ENCODE assay signal across 32 cellular contexts in the genomic region with DNA sequence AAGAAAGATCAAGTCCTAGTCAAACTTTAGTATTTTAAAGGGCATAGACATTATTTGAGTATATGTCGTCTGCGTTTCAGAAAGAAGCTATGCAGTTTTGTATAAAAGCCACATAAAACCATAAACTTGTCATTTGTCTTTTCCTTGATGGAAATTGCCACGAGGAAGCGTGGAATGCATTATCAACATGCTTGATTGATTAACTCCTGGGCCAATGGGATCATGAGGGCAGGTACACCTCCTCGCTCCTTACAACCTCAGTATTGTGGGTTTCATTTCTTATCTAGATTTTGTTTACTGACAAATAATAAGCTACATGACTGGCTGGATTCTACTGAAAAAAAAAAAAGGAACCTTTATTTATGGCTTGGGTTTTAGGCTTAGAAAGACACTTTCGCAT.
"Had no signal": no experiment of that assay in that cellular context is flagged by ENCODE, and none has a peak within 500 bp of the region (broad histone marks: within the 10 kb centered on the region; RNA-seq: fewer than 3 reads in every experiment).

No MANE protein-coding gene starts in this region.

- H3K4me3 ChIP-seq: adrenal gland, body of pancreas, breast epithelium, Peyer's patch had no signal

- H3K36me3 ChIP-seq: adrenal gland, breast epithelium, Peyer's patch had no signal

- H3K9me3 Mint-ChIP-seq: activated B cell treated with CpG ODN at 0.5 μM for 24 hours; activated CD4-positive, alpha-beta T cell treated with anti-CD3 and anti-CD28 coated beads, Interleukin-2, amount 10 ng/mL, durations not matched to agents 24 days and 14 days; activated naive CD4-positive, alpha-beta T cell treated with anti-CD3 and anti-CD28 coated beads for 36 hours; activated naive CD4-positive, alpha-beta T cell treated with anti-CD3 and anti-CD28 coated beads, Interleukin-2, amount 50 U/mL, for 72 hours; activated T-cell treated with anti-CD3 and anti-CD28 coated beads, Interleukin-2, amount 50 U/mL, for 4 hours; activated T-helper 1 cell treated with anti-CD3 and anti-CD28 coated beads, Interleukin-12 subunit alpha, Interleukin-12 subunit beta, Interleukin-2, Interleukin-4 antibody, amounts not matched to agents 30 ng/mL and 10 ng/mL and 1 ng/mL, durations not matched to agents 14 hours and 24 hours and 36 hours; IgD-negative memory B cell; T-cell had no signal

- ATAC-seq: activated naive CD4-positive, alpha-beta T cell treated with anti-CD3 and anti-CD28 coated beads, Interleukin-2, amount 50 U/mL, for 72 hours; activated T-cell treated with anti-CD3 and anti-CD28 coated beads, Interleukin-2, amount 50 U/mL, for 4 hours; body of pancreas; PC-3; SK-N-SH treated with all-trans-retinoic acid at 6 μM for 48 hours; T-cell; T-helper 17 cell had no signal

- H3K27me3 Mint-ChIP-seq: activated B cell treated with CpG ODN at 0.5 μM for 24 hours, IgD-negative memory B cell, T-cell, T-helper 17 cell had no signal

- H3K27ac Mint-ChIP-seq: activated B cell treated with CpG ODN at 0.5 μM for 24 hours; activated CD4-positive, alpha-beta T cell treated with anti-CD3 and anti-CD28 coated beads, Interleukin-2, amount 10 ng/mL, durations not matched to agents 24 days and 14 days; activated naive CD4-positive, alpha-beta T cell treated with anti-CD3 and anti-CD28 coated beads for 36 hours; activated naive CD4-positive, alpha-beta T cell treated with anti-CD3 and anti-CD28 coated beads, Interleukin-2, amount 50 U/mL, for 72 hours; activated T-helper 1 cell treated with anti-CD3 and anti-CD28 coated beads, Interleukin-12 subunit alpha, Interleukin-12 subunit beta, Interleukin-2, Interleukin-4 antibody, amounts not matched to agents 30 ng/mL and 10 ng/mL and 1 ng/mL, durations not matched to agents 14 hours and 24 hours and 36 hours; IgD-negative memory B cell; T-cell; T-helper 17 cell had no signal

- DNase-seq: activated B cell treated with CpG ODN at 0.5 μM for 24 hours; activated CD4-positive, alpha-beta T cell treated with anti-CD3 and anti-CD28 coated beads, Interleukin-2, amount 10 ng/mL, durations not matched to agents 24 days and 14 days; activated CD4-positive, alpha-beta T cell treated with anti-CD3 and anti-CD28 coated beads, Interleukin-2, amount 50 U/mL, for 48 hours; activated CD4-positive, CD25-positive, alpha-beta regulatory T cell treated with anti-CD3 and anti-CD28 coated beads, Interleukin-2, amount 50 U/mL, for 72 hours; activated CD8-positive, alpha-beta memory T cell treated with anti-CD3 and anti-CD28 coated beads, Interleukin-2, amount 50 U/mL, for 4 hours; activated gamma-delta T cell treated with Interleukin-2 at 50 U/mL for 16 hours; activated naive CD4-positive, alpha-beta T cell treated with anti-CD3 and anti-CD28 coated beads for 36 hours; activated T-cell treated with anti-CD3 and anti-CD28 coated beads for 4 hours; activated T-cell treated with anti-CD3 and anti-CD28 coated beads, Interleukin-2, amount 50 U/mL, for 4 hours; adrenal gland; cerebellar nuclear complex; Kasumi-1; KG1; MM.1S; NCI-H1092; NCI-H1436 treated with DMSO at 0.1 percent for 48 hours; NCI-H1694 treated with DMSO at 0.1 percent for 48 hours; NCI-H2029; NCI-H345; NCI-H524 treated with DMSO at 0.1 percent for 48 hours; PC-3; Peyer's patch; SHP77 treated with DMSO at 0.1 percent for 48 hours; T-cell; T-helper 17 cell had no signal

- H3K36me3 Mint-ChIP-seq: activated naive CD4-positive, alpha-beta T cell treated with anti-CD3 and anti-CD28 coated beads, Interleukin-2, amount 50 U/mL, for 72 hours; IgD-negative memory B cell; T-cell had no signal

- H3K4me1 Mint-ChIP-seq: activated B cell treated with CpG ODN at 0.5 μM for 24 hours, T-cell, T-helper 17 cell had no signal

- H3K4me1 ChIP-seq: adrenal gland, body of pancreas, breast epithelium, Peyer's patch had no signal

- H3K27ac ChIP-seq: adrenal gland, body of pancreas, breast epithelium, Peyer's patch, VCaP had no signal

- H3K27me3 ChIP-seq: adrenal gland, body of pancreas, breast epithelium, Peyer's patch had no signal

- H3K4me3 Mint-ChIP-seq: activated B cell treated with CpG ODN at 0.5 μM for 24 hours; activated CD4-positive, alpha-beta T cell treated with anti-CD3 and anti-CD28 coated beads, Interleukin-2, amount 10 ng/mL, durations not matched to agents 24 days and 14 days; activated naive CD4-positive, alpha-beta T cell treated with anti-CD3 and anti-CD28 coated beads for 36 hours; activated T-cell treated with anti-CD3 and anti-CD28 coated beads, Interleukin-2, amount 50 U/mL, for 4 hours; activated T-helper 1 cell treated with anti-CD3 and anti-CD28 coated beads, Interleukin-12 subunit alpha, Interleukin-12 subunit beta, Interleukin-2, Interleukin-4 antibody, amounts not matched to agents 30 ng/mL and 10 ng/mL and 1 ng/mL, durations not matched to agents 14 hours and 24 hours and 36 hours; IgD-negative memory B cell; T-cell; T-helper 17 cell had no signal

- H3K9me3 ChIP-seq: adrenal gland, body of pancreas, breast epithelium, Peyer's patch had no signal
